8 cellular contexts compared by ENCODE assay signal in the genomic region with DNA sequence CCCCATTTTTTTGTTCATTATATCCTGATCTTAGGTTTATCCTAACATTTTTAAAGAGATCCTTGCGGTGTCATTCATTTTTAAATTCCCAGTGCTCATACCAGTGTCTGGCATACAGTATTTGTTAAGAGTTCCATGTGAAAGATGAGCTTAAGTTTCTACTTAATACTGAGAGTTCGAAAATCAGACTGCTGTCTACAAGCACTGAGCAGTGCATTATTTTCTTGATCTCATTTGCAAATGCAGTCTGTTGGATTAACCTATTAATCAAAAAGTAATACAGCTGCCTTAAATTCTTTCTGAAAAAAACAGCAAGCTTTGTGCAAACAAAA. TPM values are rescaled to one million over a fixed set of nuclear protein-coding genes. Genes with fewer than 3 reads are reported as not detected.
A peak's percentile ranks its signal among the peaks of the same experiment; 100 is the strongest.
DNase-seq lines count a peak whose midpoint lies in the region; ATAC-seq and TF ChIP-seq lines count a peak whose summit lies in the region.

No MANE protein-coding gene starts in this region.

- intact Hi-C loops in left ventricle myocardium inferior (cut with micrococcal nuclease) (no loop called here), spleen (cut with DNase I; ENCODE audit: low total_unique reads) (no loop called here)

- 23 to 40% (median 32%) methylated on average over 2 of the region's 2 CpGs for WGBS in spleen, 5 donors

- TF ChIP-seq CTCF in VCaP (conservative IDR thresholded peaks at IDR 0.05) (no peak), left ventricle myocardium inferior (IDR thresholded peaks at IDR 0.05; ENCODE audit: borderline replicate concordance) (no peak), spleen (IDR thresholded peaks at IDR 0.05 in 8 of 11, conservative IDR thresholded peaks at IDR 0.05 in 3 of 11) (no peak)

- TF ChIP-seq POLR2A in spleen (IDR thresholded peaks at IDR 0.05) = no peak

- peaks cover 18% of the 10 kb centered on the region for H3K4me1 ChIP-seq in left ventricle myocardium inferior
- H3K4me1 ChIP-seq in spleen = peaks cover 0 to 26% (median 15%) of the 10 kb centered on the region in 6 donors

- H3K27me3 ChIP-seq in left ventricle myocardium inferior (ENCODE audit: low read depth) (no peaks in the 10 kb centered on the region), spleen (replicated peaks in 1 of 7) (no peaks in the 10 kb centered on the region)

- H3K4me3 ChIP-seq in left ventricle myocardium inferior (peak overlapping the region; percentile 85), spleen (peak overlapping the region; percentile 73 to 90 (median 85))

- DNase-seq in NCI-H2171 treated with DMSO at 0.1 percent for 48 hours (lab: John Stamatoyannopoulos, UW) = peak; percentile 22
- no peak for DNase-seq in NCI-H2171 (lab: John Stamatoyannopoulos, UW)
- DNase-seq in left ventricle myocardium inferior = no peak
- DNase-seq in spleen = no peak
- DNase-seq in NCI-H1436 (lab: John Stamatoyannopoulos, UW) = no peak
- no peak for DNase-seq in NCI-H187 (lab: John Stamatoyannopoulos, UW)

- peak overlapping the region; percentile 85 for H3K27ac ChIP-seq in VCaP
- peak overlapping the region; percentile 91 for H3K27ac ChIP-seq in left ventricle myocardium inferior (replicated peaks)
- H3K27ac ChIP-seq in spleen = peak overlapping the region in 6 of 8 donors; percentile 80 to 88 (median 84)

- H3K36me3 ChIP-seq in left ventricle myocardium inferior (peaks cover 13% of the 10 kb centered on the region), spleen (peaks cover 0 to 19% (median under 1%) of the 10 kb centered on the region in 6 donors)

- ATAC-seq in HG02938 (IDR thresholded peaks at IDR 0.05; ENCODE audit: unreplicated experiment) = peak; percentile 32

- H3K9me3 ChIP-seq in left ventricle myocardium inferior (replicated peaks) (no peaks in the 10 kb centered on the region), spleen (no peaks in the 10 kb centered on the region)

RNA-seq across cellular contexts. Expression of a gene that starts 0.7 kb away (rescaled TPM):
- 36.2 TPM for total RNA-seq in left ventricle myocardium inferior
- 1 to 10 TPM; 3.2 to 8.2 (median 4.9) TPM for total RNA-seq in spleen
- polyA plus RNA-seq in spleen = 10 to 100 TPM in 1 of 3 donors, 1 to 10 TPM in 2; 7.7 to 16.8 (median 9.8) TPM

RNA-seq across cellular contexts. Expression of a gene that starts 31.8 kb away (rescaled TPM):
- 52.0 TPM for total RNA-seq in left ventricle myocardium inferior
- total RNA-seq in spleen = 100 to 1,000 TPM; 143 to 338 (median 181) TPM
- 10 to 100 TPM; 44.0 to 52.9 (median 45.7) TPM for polyA plus RNA-seq in spleen

RNA-seq across cellular contexts. Expression of a gene that starts 43.9 kb away (rescaled TPM):
- 0.49 TPM for total RNA-seq in left ventricle myocardium inferior
- under 1 TPM in 6 of 7 donors, not detected in 1; 0.05 to 0.85 (median 0.28) TPM for total RNA-seq in spleen
- polyA plus RNA-seq in spleen = 1 to 10 TPM in 1 of 3 donors, under 1 TPM in 2; 0.13 to 1.0 (median 0.20) TPM
